9 cellular contexts compared by ENCODE assay signal in genomic region chr7:116592445-116592844, GRCh38.
DNase-seq lines count a peak whose midpoint lies in the region; ATAC-seq and TF ChIP-seq lines count a peak whose summit lies in the region.
"Had no signal": no experiment of that assay in that cellular context is flagged by ENCODE, and none has a peak within 500 bp of the region (broad histone marks: within the 10 kb centered on the region; RNA-seq: fewer than 3 reads in every experiment).

No MANE protein-coding gene starts in this region.

- peaks cover 26% of the 10 kb centered on the region for H3K4me1 Mint-ChIP-seq in stimulated activated naive CD8-positive, alpha-beta T cell treated with anti-CD3 and anti-CD28 coated beads, Interleukin-15, amount 100 ng/mL, for 72 hours
- H3K4me1 Mint-ChIP-seq in chondrocyte (ENCODE audit: low read depth), result peaks cover 35% of the 10 kb centered on the region

- H3K9me3 Mint-ChIP-seq in stimulated activated naive CD8-positive, alpha-beta T cell treated with anti-CD3 and anti-CD28 coated beads, Interleukin-15, amount 100 ng/mL, for 72 hours, result no peaks in the 10 kb centered on the region
- H3K9me3 Mint-ChIP-seq in chondrocyte (ENCODE audit: low read depth), result no peaks in the 10 kb centered on the region

- H3K27me3 Mint-ChIP-seq in stimulated activated naive CD8-positive, alpha-beta T cell treated with anti-CD3 and anti-CD28 coated beads, Interleukin-15, amount 100 ng/mL, for 72 hours, result peaks cover 43% of the 10 kb centered on the region
- H3K27me3 Mint-ChIP-seq in chondrocyte (ENCODE audit: low read depth), result no peaks in the 10 kb centered on the region

- no peak overlapping the region for H3K27ac Mint-ChIP-seq in stimulated activated naive CD8-positive, alpha-beta T cell treated with anti-CD3 and anti-CD28 coated beads, Interleukin-15, amount 100 ng/mL, for 72 hours
- peak overlapping the region; percentile 39 for H3K27ac Mint-ChIP-seq in chondrocyte (ENCODE audit: unreplicated experiment)

- H4K91ac ChIP-seq in mesenchymal stem cell (ENCODE audit: low read length), result no peak overlapping the region

- H3K4me2 ChIP-seq in mesenchymal stem cell (ENCODE audit: low read length, poor library complexity, severe bottlenecking), result no peak overlapping the region

- H3K27me3 ChIP-seq in mesenchymal stem cell (ENCODE audit: control insufficient read depth in 1 of 2, insufficient read depth in 1 of 2, low read length in 2 of 2), result no peaks in the 10 kb centered on the region

- H3K9ac ChIP-seq in mesenchymal stem cell (ENCODE audit: low read length), result no peak overlapping the region

- H3K27ac ChIP-seq in mesenchymal stem cell (ENCODE audit: low read length, poor library complexity, severe bottlenecking), result no peak overlapping the region

- 70% methylated on average over 8 of the region's 8 CpGs for WGBS in mesenchymal stem cell

- peaks cover 11% of the 10 kb centered on the region for H3K4me1 ChIP-seq in mesenchymal stem cell (ENCODE audit: control insufficient read depth, insufficient read depth, low read depth, low read length)

- H2AFZ ChIP-seq in mesenchymal stem cell (ENCODE audit: low read depth, low read length), result no peak overlapping the region

- no peak overlapping the region for H3K4ac ChIP-seq in mesenchymal stem cell (ENCODE audit: low read depth in 1 of 2, low read length in 2 of 2)

- in situ Hi-C loops in G401 (cut with HindIII; ENCODE audit: low sequenced_read_pairs), result no loop called here

- H3K9me3 ChIP-seq in mesenchymal stem cell (ENCODE audit: control insufficient read depth, low read length), result no peaks in the 10 kb centered on the region

- no peaks in the 10 kb centered on the region for H3K36me3 Mint-ChIP-seq in chondrocyte (ENCODE audit: low read depth)

- no peaks in the 10 kb centered on the region for H3K36me3 ChIP-seq in mesenchymal stem cell (ENCODE audit: control insufficient read depth in 1 of 2, insufficient read depth in 2 of 2, low read depth in 1 of 2, low read length in 2 of 2)

- no peak overlapping the region for H3K18ac ChIP-seq in mesenchymal stem cell (ENCODE audit: low read depth in 1 of 2, low read length in 2 of 2)

- no peak overlapping the region for H4K8ac ChIP-seq in mesenchymal stem cell (ENCODE audit: low read length)

- DNase-seq in stimulated activated naive CD8-positive, alpha-beta T cell treated with anti-CD3 and anti-CD28 coated beads, Interleukin-15, amount 100 ng/mL, for 72 hours, result no peak
- DNase-seq in stimulated activated naive CD8-positive, alpha-beta T cell treated with anti-CD3 and anti-CD28 coated beads, Interleukin-15, Interleukin-2, amounts not matched to agents 100 U/mL and 50 U/mL, for 24 hours, result no peak
- DNase-seq in chondrocyte (ENCODE audit: low spot score), result no peak
- DNase-seq in mesenchymal stem cell, result no peak
- DNase-seq in amniotic stem cell (lab: John Stamatoyannopoulos, UW), result no peak
- no peak for DNase-seq in NCI-H524 treated with DMSO at 0.1 percent for 48 hours (lab: John Stamatoyannopoulos, UW)
- no peak for DNase-seq in G401 (ENCODE audit: low spot score)
- DNase-seq: activated CD4-positive, alpha-beta T cell treated with anti-CD3 and anti-CD28 coated beads, Interleukin-2, amount 50 U/mL, for 48 hours had no signal

- no peak overlapping the region for H2BK5ac ChIP-seq in mesenchymal stem cell (ENCODE audit: low read depth, low read length, poor library complexity, severe bottlenecking)

- H3K79me1 ChIP-seq in mesenchymal stem cell (replicated peaks; ENCODE audit: low read length, poor library complexity, severe bottlenecking), result no peaks in the 10 kb centered on the region

- H2BK15ac ChIP-seq in mesenchymal stem cell (ENCODE audit: low read depth, poor library complexity, severe bottlenecking), result no peak overlapping the region

- H3K14ac ChIP-seq in mesenchymal stem cell (ENCODE audit: low read length in 2 of 2), result no peak overlapping the region

- peak overlapping the region; percentile 3 to 10 for H3K4me3 Mint-ChIP-seq in stimulated activated naive CD8-positive, alpha-beta T cell treated with anti-CD3 and anti-CD28 coated beads, Interleukin-15, amount 100 ng/mL, for 72 hours
- no peak overlapping the region for H3K4me3 Mint-ChIP-seq in chondrocyte (ENCODE audit: unreplicated experiment)

- no peak overlapping the region for H2BK120ac ChIP-seq in mesenchymal stem cell (ENCODE audit: low read depth, low read length)

- H3K23ac ChIP-seq in mesenchymal stem cell (ENCODE audit: low read length in 2 of 2), result no peak overlapping the region

- ATAC-seq in stimulated activated naive CD8-positive, alpha-beta T cell treated with anti-CD3 and anti-CD28 coated beads, Interleukin-15, amount 100 ng/mL, for 72 hours, result no peak
- ATAC-seq in stimulated activated naive CD8-positive, alpha-beta T cell treated with anti-CD3 and anti-CD28 coated beads, Interleukin-15, Interleukin-2, amounts not matched to agents 100 U/mL and 50 U/mL, for 24 hours, result no peak
- ATAC-seq in GM18498 (IDR thresholded peaks at IDR 0.05; ENCODE audit: unreplicated experiment), result no peak

- H2BK12ac ChIP-seq in mesenchymal stem cell (ENCODE audit: low read length in 2 of 2), result peak overlapping the region in 1 of 2 experiments; percentile 77

- no peak for TF ChIP-seq CTCF in chondrocyte (IDR thresholded peaks at IDR 0.05)

- H3K4me3 ChIP-seq in mesenchymal stem cell (ENCODE audit: insufficient read depth in 1 of 2, low read depth in 1 of 2, low read length in 2 of 2), result no peak overlapping the region

- peak overlapping the region; percentile 36 for H2AK5ac ChIP-seq in mesenchymal stem cell (ENCODE audit: low read length, severe bottlenecking)
